In genomic region chr5:179298181-179298993, GRCh38 we compare ENCODE assay signal across 27 cellular contexts. TPM values are rescaled to one million over a fixed set of nuclear protein-coding genes. Genes with fewer than 3 reads are reported as not detected.
"Had no signal": no experiment of that assay in that cellular context is flagged by ENCODE, and none has a peak within 500 bp of the region (broad histone marks: within the 10 kb centered on the region; RNA-seq: fewer than 3 reads in every experiment).

No MANE protein-coding gene starts in this region.

- H3K27ac Mint-ChIP-seq: activated B cell treated with CpG ODN at 0.5 μM for 24 hours; activated CD8-positive, alpha-beta T cell treated with anti-CD3 and anti-CD28 coated beads for 36 hours; activated T-helper 17 cell treated with anti-CD3 and anti-CD28 coated beads, Interleukin-2, amount 50 U/mL, for 72 hours; effector memory CD8-positive, alpha-beta T cell; mesothelial cell of epicardium; stimulated activated naive B cell treated with anti-CD40 and anti-IgM and Interleukin-4, amounts not matched to agents 10 μg/mL and 1 μg/mL and 100 μg/mL, for 72 hours; T-helper 2 cell treated with Interferon-gamma antibody and Interleukin-4, amounts not matched to agents 5 μg/mL and 100 μg/mL, for 36 hours had no signal

- DNase-seq: activated B cell treated with CpG ODN at 0.5 μM for 24 hours; activated CD4-positive, alpha-beta T cell treated with anti-CD3 and anti-CD28 coated beads, Interleukin-2, amount 50 U/mL, for 1 hour; activated CD8-positive, alpha-beta T cell treated with anti-CD3 and anti-CD28 coated beads for 36 hours; activated gamma-delta T cell treated with Interleukin-2 at 50 U/mL for 16 hours; activated naive CD4-positive, alpha-beta T cell treated with anti-CD3 and anti-CD28 coated beads, Interleukin-2, amount 50 U/mL, for 16 hours; activated T-cell treated with anti-CD3 and anti-CD28 coated beads, Interleukin-2, amount 50 U/mL, for 4 hours; amniotic stem cell; effector memory CD8-positive, alpha-beta T cell; erythroblast; gastrocnemius medialis; glutamatergic neuron; mammary epithelial cell; naive B cell; small intestine; stimulated activated CD4-positive, alpha-beta T cell treated with anti-CD3 and anti-CD28 coated beads, Interleukin-1b, Interleukin-23, amount 100 ng/mL, for 48 hours; stimulated activated naive B cell treated with anti-CD40 and anti-IgM and Interleukin-4, amounts not matched to agents 10 μg/mL and 1 μg/mL and 100 μg/mL, for 72 hours; stomach; T-helper 1 cell had no signal

- H3K27ac ChIP-seq: dorsolateral prefrontal cortex, gastrocnemius medialis, sigmoid colon, stomach, tibial artery had no signal

- H3K4me1 Mint-ChIP-seq: activated B cell treated with CpG ODN at 0.5 μM for 24 hours; activated T-helper 17 cell treated with anti-CD3 and anti-CD28 coated beads, Interleukin-2, amount 50 U/mL, for 72 hours; central memory CD8-positive, alpha-beta T cell; naive B cell had no signal

- H3K4me3 Mint-ChIP-seq: activated B cell treated with CpG ODN at 0.5 μM for 24 hours; activated CD8-positive, alpha-beta T cell treated with anti-CD3 and anti-CD28 coated beads for 36 hours; activated T-cell treated with anti-CD3 and anti-CD28 coated beads, Interleukin-2, amount 50 U/mL, for 4 hours; activated T-helper 17 cell treated with anti-CD3 and anti-CD28 coated beads, Interleukin-2, amount 50 U/mL, for 72 hours; central memory CD8-positive, alpha-beta T cell; effector memory CD8-positive, alpha-beta T cell; mesothelial cell of epicardium; naive B cell; stimulated activated naive B cell treated with anti-CD40 and anti-IgM and Interleukin-4, amounts not matched to agents 10 μg/mL and 1 μg/mL and 100 μg/mL, for 72 hours; T-helper 2 cell treated with Interferon-gamma antibody and Interleukin-4, amounts not matched to agents 5 μg/mL and 100 μg/mL, for 36 hours had no signal

- H3K4me1 ChIP-seq: breast epithelium had no signal

- H3K9me3 Mint-ChIP-seq: activated T-helper 17 cell treated with anti-CD3 and anti-CD28 coated beads, Interleukin-2, amount 50 U/mL, for 72 hours; T-helper 2 cell treated with Interferon-gamma antibody and Interleukin-4, amounts not matched to agents 5 μg/mL and 100 μg/mL, for 36 hours had no signal

- H3K9me3 ChIP-seq: gastrocnemius medialis, sigmoid colon, tibial artery had no signal

- H3K27me3 ChIP-seq: breast epithelium, dorsolateral prefrontal cortex, gastrocnemius medialis, sigmoid colon, tibial artery had no signal

- H3K36me3 Mint-ChIP-seq: mesothelial cell of epicardium; stimulated activated naive B cell treated with anti-CD40 and anti-IgM and Interleukin-4, amounts not matched to agents 10 μg/mL and 1 μg/mL and 100 μg/mL, for 72 hours had no signal

- H3K36me3 ChIP-seq: breast epithelium, gastrocnemius medialis, sigmoid colon, stomach, tibial artery had no signal

- H3K4me3 ChIP-seq: breast epithelium, dorsolateral prefrontal cortex, gastrocnemius medialis, sigmoid colon, stomach, tibial artery had no signal

- H3K27me3 Mint-ChIP-seq: activated T-helper 17 cell treated with anti-CD3 and anti-CD28 coated beads, Interleukin-2, amount 50 U/mL, for 72 hours; progenitor cell of endocrine pancreas had no signal

- ATAC-seq: activated CD8-positive, alpha-beta T cell treated with anti-CD3 and anti-CD28 coated beads for 36 hours; activated T-cell treated with anti-CD3 and anti-CD28 coated beads, Interleukin-2, amount 50 U/mL, for 4 hours; activated T-helper 17 cell treated with anti-CD3 and anti-CD28 coated beads, Interleukin-2, amount 50 U/mL, for 72 hours; effector memory CD8-positive, alpha-beta T cell; gastrocnemius medialis; stimulated activated naive B cell treated with anti-CD40 and anti-IgM and Interleukin-4, amounts not matched to agents 10 μg/mL and 1 μg/mL and 100 μg/mL, for 72 hours had no signal

RNA-seq across cellular contexts. Expression of gene ADAMTS2, which starts 46.9 kb away (rescaled TPM):
- total RNA-seq: activated B cell treated with CpG ODN at 0.5 μM for 24 hours; activated CD8-positive, alpha-beta T cell treated with anti-CD3 and anti-CD28 coated beads for 36 hours; activated T-helper 17 cell treated with anti-CD3 and anti-CD28 coated beads, Interleukin-2, amount 50 U/mL, for 72 hours had no signal
